Comparison of ENCODE assay signal across 1 cellular context in the genomic region with DNA sequence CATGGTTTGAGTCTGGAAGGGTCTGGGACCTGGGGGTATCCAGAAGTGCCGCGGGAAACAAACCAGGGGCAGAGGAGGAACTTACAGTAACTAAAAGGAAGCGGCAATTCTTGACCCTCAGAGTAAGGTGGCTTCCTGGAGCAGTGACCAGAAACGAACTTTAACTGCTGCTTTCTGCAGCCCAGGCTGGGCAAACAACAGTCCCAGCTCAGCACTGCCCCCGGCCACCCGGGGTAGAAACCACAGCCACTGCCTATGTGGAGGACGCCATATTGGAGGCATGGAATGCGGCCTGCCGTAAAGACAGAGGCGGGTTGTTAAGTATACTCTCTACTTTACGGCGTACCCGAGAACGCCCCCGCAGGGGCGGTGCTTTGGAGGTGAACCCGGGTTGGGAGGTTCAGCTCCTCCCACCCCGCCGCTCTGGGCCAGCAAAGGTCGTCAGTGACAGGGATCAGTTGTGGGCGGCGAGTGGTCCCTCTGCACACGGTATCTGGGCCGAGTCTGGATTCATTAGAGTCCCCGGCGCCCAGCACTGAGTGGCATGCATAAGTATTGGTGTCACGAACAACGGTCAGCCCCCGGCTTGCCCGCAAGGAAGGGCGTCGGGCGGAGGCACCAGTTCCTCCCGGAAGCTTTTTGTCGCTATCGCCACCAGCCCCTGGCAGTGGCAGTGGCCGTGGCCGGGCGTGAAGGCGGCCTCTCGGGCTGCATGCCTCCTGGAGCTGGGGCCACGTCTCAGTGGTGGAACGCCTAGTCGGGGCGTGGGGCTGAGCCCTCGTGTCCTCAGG.
A peak's percentile ranks its signal among the peaks of the same experiment; 100 is the strongest.
TF ChIP-seq lines count a peak whose summit lies in the region.

A gene with protein sequence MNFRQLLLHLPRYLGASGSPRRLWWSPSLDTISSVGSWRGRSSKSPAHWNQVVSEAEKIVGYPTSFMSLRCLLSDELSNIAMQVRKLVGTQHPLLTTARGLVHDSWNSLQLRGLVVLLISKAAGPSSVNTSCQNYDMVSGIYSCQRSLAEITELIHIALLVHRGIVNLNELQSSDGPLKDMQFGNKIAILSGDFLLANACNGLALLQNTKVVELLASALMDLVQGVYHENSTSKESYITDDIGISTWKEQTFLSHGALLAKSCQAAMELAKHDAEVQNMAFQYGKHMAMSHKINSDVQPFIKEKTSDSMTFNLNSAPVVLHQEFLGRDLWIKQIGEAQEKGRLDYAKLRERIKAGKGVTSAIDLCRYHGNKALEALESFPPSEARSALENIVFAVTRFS (minus strand): TSS at position 282 of the 791 bp plus-strand sequence. CDS start 279 bp downstream, at position 3.

TF ChIP-seq in HEK293, 187 proteins besides CTCF, POLR2A, EP300 and RAD21 (continued from another document and continues in another):
- TF ChIP-seq REST (tag by site-specific recombination; IDR thresholded peaks at IDR 0.05), result peak; percentile 23; the same call in 1 of the 2 replicates
- TF ChIP-seq ZNF174 (tag by site-specific recombination; IDR thresholded peaks at IDR 0.05), result no peak
- TF ChIP-seq, protein P1, sequence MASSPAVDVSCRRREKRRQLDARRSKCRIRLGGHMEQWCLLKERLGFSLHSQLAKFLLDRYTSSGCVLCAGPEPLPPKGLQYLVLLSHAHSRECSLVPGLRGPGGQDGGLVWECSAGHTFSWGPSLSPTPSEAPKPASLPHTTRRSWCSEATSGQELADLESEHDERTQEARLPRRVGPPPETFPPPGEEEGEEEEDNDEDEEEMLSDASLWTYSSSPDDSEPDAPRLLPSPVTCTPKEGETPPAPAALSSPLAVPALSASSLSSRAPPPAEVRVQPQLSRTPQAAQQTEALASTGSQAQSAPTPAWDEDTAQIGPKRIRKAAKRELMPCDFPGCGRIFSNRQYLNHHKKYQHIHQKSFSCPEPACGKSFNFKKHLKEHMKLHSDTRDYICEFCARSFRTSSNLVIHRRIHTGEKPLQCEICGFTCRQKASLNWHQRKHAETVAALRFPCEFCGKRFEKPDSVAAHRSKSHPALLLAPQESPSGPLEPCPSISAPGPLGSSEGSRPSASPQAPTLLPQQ (tag by site-specific recombination; IDR thresholded peaks at IDR 0.05), result peak; percentile 55; the same call in 1 of the 2 replicates
- TF ChIP-seq ZNF394 (tag by site-specific recombination; IDR thresholded peaks at IDR 0.05; ENCODE audit: borderline replicate concordance), result no peak; the same call in 1 of the 2 replicates
- TF ChIP-seq ZNF175 (tag by site-specific recombination; IDR thresholded peaks at IDR 0.05), result no peak
- TF ChIP-seq ZNF37A (tag by site-specific recombination; IDR thresholded peaks at IDR 0.05), result no peak
- TF ChIP-seq, protein P2, sequence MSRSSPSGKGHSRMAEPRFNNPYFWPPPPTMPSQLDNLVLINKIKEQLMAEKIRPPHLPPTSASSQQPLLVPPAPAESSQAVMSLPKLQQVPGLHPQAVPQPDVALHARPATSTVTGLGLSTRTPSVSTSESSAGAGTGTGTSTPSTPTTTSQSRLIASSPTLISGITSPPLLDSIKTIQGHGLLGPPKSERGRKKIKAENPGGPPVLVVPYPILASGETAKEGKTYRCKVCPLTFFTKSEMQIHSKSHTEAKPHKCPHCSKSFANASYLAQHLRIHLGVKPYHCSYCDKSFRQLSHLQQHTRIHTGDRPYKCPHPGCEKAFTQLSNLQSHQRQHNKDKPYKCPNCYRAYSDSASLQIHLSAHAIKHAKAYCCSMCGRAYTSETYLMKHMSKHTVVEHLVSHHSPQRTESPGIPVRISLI (tag by site-specific recombination; IDR thresholded peaks at IDR 0.05), result no peak
- no peak; the same call in 1 of the 2 replicates for TF ChIP-seq ZSCAN23 (tag by site-specific recombination; IDR thresholded peaks at IDR 0.05)
- TF ChIP-seq ZXDB (tag by site-specific recombination; IDR thresholded peaks at IDR 0.05), result peak; percentile 83
- TF ChIP-seq ZNF785 (tag by site-specific recombination; IDR thresholded peaks at IDR 0.05), result no peak
- TF ChIP-seq PRDM2 (tag by site-specific recombination; IDR thresholded peaks at IDR 0.05; ENCODE audit: borderline replicate concordance), result no peak
- TF ChIP-seq ZBTB17 (tag by site-specific recombination; IDR thresholded peaks at IDR 0.05), result no peak; the same call in 1 of the 2 replicates
- TF ChIP-seq ZBTB20 (tag by site-specific recombination; IDR thresholded peaks at IDR 0.05), result peak; percentile 77
- no peak for TF ChIP-seq ZSCAN18 (tag by site-specific recombination; IDR thresholded peaks at IDR 0.05)
- peak; percentile 89 for TF ChIP-seq EGR2 (tag by site-specific recombination; IDR thresholded peaks at IDR 0.05; ENCODE audit: low read depth)
- TF ChIP-seq ZNF521 (tag by site-specific recombination; IDR thresholded peaks at IDR 0.05), result no peak
- no peak for TF ChIP-seq ZNF133 (tag by site-specific recombination; IDR thresholded peaks at IDR 0.05)
- TF ChIP-seq TRIM28 (IDR thresholded peaks at IDR 0.05; ENCODE audit: borderline replicate concordance, low read length), result peak; percentile 88
- TF ChIP-seq REPIN1 (tag by site-specific recombination; IDR thresholded peaks at IDR 0.05; ENCODE audit: low read depth), result no peak
- no peak for TF ChIP-seq ZNF274 (IDR thresholded peaks at IDR 0.05; ENCODE audit: low read length)
- TF ChIP-seq ZNF274 (tag by site-specific recombination; IDR thresholded peaks at IDR 0.05; ENCODE audit: borderline replicate concordance), result no peak
- TF ChIP-seq ZNF514 (tag by site-specific recombination; IDR thresholded peaks at IDR 0.05), result no peak
- no peak; the same call in 1 of the 2 replicates for TF ChIP-seq ZNF623 (tag by site-specific recombination; IDR thresholded peaks at IDR 0.05)
- no peak for TF ChIP-seq ZNF747 (tag by site-specific recombination; IDR thresholded peaks at IDR 0.05)
- TF ChIP-seq ZNF488 (tag by site-specific recombination; IDR thresholded peaks at IDR 0.05), result no peak
- TF ChIP-seq, protein P3, sequence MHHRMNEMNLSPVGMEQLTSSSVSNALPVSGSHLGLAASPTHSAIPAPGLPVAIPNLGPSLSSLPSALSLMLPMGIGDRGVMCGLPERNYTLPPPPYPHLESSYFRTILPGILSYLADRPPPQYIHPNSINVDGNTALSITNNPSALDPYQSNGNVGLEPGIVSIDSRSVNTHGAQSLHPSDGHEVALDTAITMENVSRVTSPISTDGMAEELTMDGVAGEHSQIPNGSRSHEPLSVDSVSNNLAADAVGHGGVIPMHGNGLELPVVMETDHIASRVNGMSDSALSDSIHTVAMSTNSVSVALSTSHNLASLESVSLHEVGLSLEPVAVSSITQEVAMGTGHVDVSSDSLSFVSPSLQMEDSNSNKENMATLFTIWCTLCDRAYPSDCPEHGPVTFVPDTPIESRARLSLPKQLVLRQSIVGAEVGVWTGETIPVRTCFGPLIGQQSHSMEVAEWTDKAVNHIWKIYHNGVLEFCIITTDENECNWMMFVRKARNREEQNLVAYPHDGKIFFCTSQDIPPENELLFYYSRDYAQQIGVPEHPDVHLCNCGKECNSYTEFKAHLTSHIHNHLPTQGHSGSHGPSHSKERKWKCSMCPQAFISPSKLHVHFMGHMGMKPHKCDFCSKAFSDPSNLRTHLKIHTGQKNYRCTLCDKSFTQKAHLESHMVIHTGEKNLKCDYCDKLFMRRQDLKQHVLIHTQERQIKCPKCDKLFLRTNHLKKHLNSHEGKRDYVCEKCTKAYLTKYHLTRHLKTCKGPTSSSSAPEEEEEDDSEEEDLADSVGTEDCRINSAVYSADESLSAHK (tag by site-specific recombination; IDR thresholded peaks at IDR 0.05), result 0 out of 2 replicates have a peak, but pooled peaks have one; percentile 34
- TF ChIP-seq ZNF677 (tag by site-specific recombination; IDR thresholded peaks at IDR 0.05), result no peak
- TF ChIP-seq ZNF138 (tag by site-specific recombination; IDR thresholded peaks at IDR 0.05; ENCODE audit: borderline replicate concordance), result no peak
- no peak; the same call in 1 of the 2 replicates for TF ChIP-seq ZNF777 (tag by site-specific recombination; IDR thresholded peaks at IDR 0.05; ENCODE audit: borderline replicate concordance)
